Comparison of ENCODE assay signal across 1 cellular context in genomic region chr5:146025681-146026080, GRCh38.
TF ChIP-seq lines count a peak whose summit lies in the region.

No MANE protein-coding gene starts in this region.

TF ChIP-seq in GM23338, 12 proteins besides CTCF, POLR2A, EP300 and RAD21 (continued from another document):
- TF ChIP-seq ZNF462 (CRISPR knock-in tag; IDR thresholded peaks at IDR 0.05) = no peak
- TF ChIP-seq POLR2AphosphoS5 (IDR thresholded peaks at IDR 0.05; ENCODE audit: low read depth) = no peak
